In the genomic region with DNA sequence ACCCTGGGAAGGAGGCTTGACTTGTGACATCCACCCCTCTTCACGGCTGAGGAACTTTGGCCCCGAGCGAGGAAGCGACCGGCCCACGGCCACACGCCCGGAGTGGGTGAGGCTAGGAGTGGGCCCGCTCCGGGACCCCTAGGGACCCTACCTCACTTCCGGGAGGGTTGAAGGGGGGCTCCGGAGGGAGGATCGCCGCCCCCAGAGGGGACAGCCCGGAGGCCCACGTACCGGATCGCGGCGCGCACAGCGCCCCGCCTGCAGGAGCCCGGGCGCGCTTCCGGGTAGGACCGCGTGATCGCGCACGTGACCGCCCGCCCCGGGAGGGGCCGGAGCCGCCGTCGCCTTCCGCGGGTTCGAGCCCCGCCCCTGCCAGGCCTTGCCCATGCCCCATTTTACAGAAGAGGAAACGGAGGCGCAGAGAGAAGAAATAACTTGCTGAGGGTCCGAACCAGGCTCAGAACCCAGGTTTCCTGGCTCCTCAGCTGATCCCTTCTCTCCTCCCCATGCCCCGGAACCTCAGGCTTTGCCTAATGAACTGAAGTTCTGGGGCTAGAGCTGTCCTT, we compare ENCODE assay signal across 7 cellular contexts. TPM values are rescaled to one million over a fixed set of nuclear protein-coding genes. Genes with fewer than 3 reads are reported as not detected.
DNase-seq lines count a peak whose midpoint lies in the region; ATAC-seq, FAIRE-seq and TF ChIP-seq lines count a peak whose summit lies in the region.

TSS of gene HPS1 (minus strand) at position 280 of the 566 bp plus-strand sequence. CDS start 3,695 bp downstream, outside the sequence.

- peak within 1 kb of the TSS; percentile 81 to 89 for H3K27ac ChIP-seq in kidney (ENCODE audit: low read depth in 2 of 2, low read length in 2 of 2)

- POLR2A ChIA-PET in activated B cell treated with CpG ODN at 0.5 μM for 24 hours (lab: Charles Lee) = interaction anchor here (0.8 to 2.5 kb wide), 7 partner anchors 13 to 1285 kb away, joined by 3 to 10 read pairs (median 4); partner anchors contain the start of genes COX15, CUTC, GOT1 and R3HCC1L

- in situ Hi-C loops in GM13977 (cut with MboI; ENCODE audit: low pct_unique_long_range_greater_than_20kb, low sequenced_read_pairs, unreplicated experiment) = no loop called here

- peaks cover 0 to 10% of the 10 kb centered on the region in 2 donors for H3K36me3 ChIP-seq in kidney (ENCODE audit: control insufficient read depth in 1 of 2, insufficient read depth in 2 of 2, low read length in 2 of 2)

- peak; percentile 94 for DNase-seq in GM13977 (ENCODE audit: low spot score)
- DNase-seq in HFFc6 = peak; percentile 21
- peak; percentile 87 for DNase-seq in NB4 (ENCODE audit: low read depth)
- peak; percentile 93 for DNase-seq in activated B cell treated with CpG ODN at 0.5 μM for 24 hours
- DNase-seq in central memory CD4-positive, alpha-beta T cell = peak; percentile 70
- peak; percentile 95 for DNase-seq in kidney
- peak; percentile 69 to 81 for DNase-seq in stimulated activated CD4-positive, alpha-beta T cell treated with anti-CD3 and anti-CD28 coated beads, Interleukin-15, amount 100 ng/mL, for 1 hour (ENCODE audit: low read depth in 1 of 2, low spot score in 1 of 2)

- intact Hi-C loops in activated B cell treated with CpG ODN at 0.5 μM for 24 hours (cut with micrococcal nuclease) = loop anchor here (1.0 to 5.0 kb wide), 10 partner anchors 21 to 1286 kb away; partner anchors contain the start of genes COX15, CUTC, GOT1 and MORN4
- intact Hi-C loops in kidney (cut with DNase I) = no loop called here

- H3K4me1 Mint-ChIP-seq in HFFc6 (ENCODE audit: low read depth) (peaks cover 49% of the 10 kb centered on the region), activated B cell treated with CpG ODN at 0.5 μM for 24 hours (peaks cover 56% of the 10 kb centered on the region)

- peak; percentile 92 for ATAC-seq in activated B cell treated with CpG ODN at 0.5 μM for 24 hours (ENCODE audit: low read depth)

- H3K36me3 Mint-ChIP-seq in HFFc6 (ENCODE audit: low read depth) (peaks cover 22% of the 10 kb centered on the region), activated B cell treated with CpG ODN at 0.5 μM for 24 hours (ENCODE audit: low read depth) (peaks cover 36% of the 10 kb centered on the region)

- H3K27me3 Mint-ChIP-seq in HFFc6 (ENCODE audit: insufficient read depth) (no peaks in the 10 kb centered on the region; the same call in none of the 2 replicates), activated B cell treated with CpG ODN at 0.5 μM for 24 hours (no peaks in the 10 kb centered on the region)

- H3K4me1 ChIP-seq in kidney (ENCODE audit: control insufficient read depth in 1 of 2, insufficient read depth in 1 of 2, low read depth in 1 of 2, low read length in 2 of 2) = peaks cover 4 to 7% of the 10 kb centered on the region in 2 donors

- H3K9ac ChIP-seq in kidney (ENCODE audit: low read length in 2 of 2) = peak within 1 kb of the TSS; percentile 56 to 85

- H3K9me3 Mint-ChIP-seq in HFFc6 = no peaks in the 10 kb centered on the region
- no peaks in the 10 kb centered on the region for H3K9me3 Mint-ChIP-seq in activated B cell treated with CpG ODN at 0.5 μM for 24 hours

- H3K4me3 Mint-ChIP-seq in HFFc6 (peak within 1 kb of the TSS; percentile 95), activated B cell treated with CpG ODN at 0.5 μM for 24 hours (peak within 1 kb of the TSS; percentile 92)

- peak within 1 kb of the TSS; percentile 82 for H3K4me3 ChIP-seq in NB4 (ENCODE audit: low read depth, low read length)
- peak within 1 kb of the TSS; percentile 66 to 87 for H3K4me3 ChIP-seq in kidney (ENCODE audit: low read length in 2 of 2)

- CTCF ChIA-PET in activated B cell treated with CpG ODN at 0.5 μM for 24 hours (lab: Charles Lee) = no interaction called here

- TF ChIP-seq CTCF in GM13977 (IDR thresholded peaks at IDR 0.05; ENCODE audit: extremely low read depth, insufficient read depth, missing control alignments) (no peak), HFFc6 (IDR thresholded peaks at IDR 0.05) (peak; percentile 46), NB4 (IDR thresholded peaks at IDR 0.05; ENCODE audit: low read depth, low read length) (no peak), activated B cell treated with CpG ODN at 0.5 μM for 24 hours (IDR thresholded peaks at IDR 0.05) (no peak), kidney (IDR thresholded peaks at IDR 0.05; ENCODE audit: borderline replicate concordance, extremely low read depth, insufficient read depth) (no peak)

- no peaks in the 10 kb centered on the region for H3K9me3 ChIP-seq in kidney (ENCODE audit: control insufficient read depth in 1 of 2, low read length in 2 of 2)

- peak; percentile 94 for TF ChIP-seq POLR2A in NB4 (IDR thresholded peaks at IDR 0.05; ENCODE audit: extremely low read depth, insufficient read length)

- FAIRE-seq in kidney (lab: Jason Lieb, UNC) = no peak

- H3K27ac Mint-ChIP-seq in HFFc6 = peak within 1 kb of the TSS; percentile 88
- peak within 1 kb of the TSS; percentile 96 for H3K27ac Mint-ChIP-seq in activated B cell treated with CpG ODN at 0.5 μM for 24 hours

RNA-seq across cellular contexts. Expression of gene HPS1, which starts in this region (rescaled TPM):
- 10 to 100 TPM; 49.1 to 55.9 (median 52.8) TPM for total RNA-seq in HFFc6 (2021; fragmentation: NEBNext Ultra II Directional; extraction: Animal tissue kit (Norgen Biotek cat#: 25700))
- total RNA-seq in activated B cell treated with CpG ODN at 0.5 μM for 24 hours (104 and 106 TPM in 2 replicates), kidney (63.3 TPM)
- polyA plus RNA-seq in kidney (ENCODE audit: insufficient read depth, low read depth, low replicate concordance) = 42.7 TPM

Comparison
In these comparisons a context has a peak if more than half of its experiments do, and no peak if none do; other contexts are left out.
1. Peak in every context shown above with its lines: DNase-seq, ATAC-seq, H3K4me3 ChIP-seq and H3K27ac ChIP-seq.
2. DNase-seq: peak in every context shown above with its lines; median percentile 95 in kidney; 94 in GM13977; 93 in activated B cell treated with CpG ODN at 0.5 μM for 24 hours; 87 in NB4; 75 in stimulated activated CD4-positive, alpha-beta T cell treated with anti-CD3 and anti-CD28 coated beads, Interleukin-15, amount 100 ng/mL, for 1 hour; 70 in central memory CD4-positive, alpha-beta T cell; 21 in HFFc6.